19 cellular contexts compared by ENCODE assay signal in the genomic region with DNA sequence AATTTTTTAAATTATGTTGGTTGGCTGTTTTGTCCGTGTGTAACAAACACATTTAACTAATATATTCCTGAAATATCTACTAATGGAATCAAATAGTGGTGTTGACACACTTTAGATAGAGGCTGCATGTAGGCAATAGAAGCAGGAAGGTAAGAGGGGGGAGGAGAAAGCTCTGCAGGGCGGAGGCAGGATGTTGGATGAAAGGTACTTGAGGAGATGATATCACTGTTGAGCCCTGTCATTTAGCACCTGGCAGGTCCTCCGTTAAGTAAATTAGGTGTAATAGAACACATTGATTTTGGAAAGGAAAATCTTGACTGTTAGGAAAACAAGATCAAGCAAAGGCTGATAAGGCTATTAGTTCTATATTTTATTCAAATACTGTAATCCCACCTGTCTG.
DNase-seq lines count a peak whose midpoint lies in the region; ATAC-seq lines count a peak whose summit lies in the region.
"Had no signal": no experiment of that assay in that cellular context is flagged by ENCODE, and none has a peak within 500 bp of the region (broad histone marks: within the 10 kb centered on the region; RNA-seq: fewer than 3 reads in every experiment).

No MANE protein-coding gene starts in this region.

- intact Hi-C loops in head of caudate nucleus (cut with DNase I): no loop called here

- H3K36me3 Mint-ChIP-seq in effector memory CD8-positive, alpha-beta T cell (ENCODE audit: insufficient read depth): peaks cover 2% of the 10 kb centered on the region
- H3K36me3 Mint-ChIP-seq: CD4-positive, CD25-positive, alpha-beta regulatory T cell had no signal

- DNase-seq in NCI-H2107 treated with DMSO at 0.1 percent for 48 hours (lab: John Stamatoyannopoulos, UW; ENCODE audit: unreplicated experiment) (peak; percentile 38), NCI-H2107 (lab: John Stamatoyannopoulos, UW) (no peak), NCI-H345 (lab: John Stamatoyannopoulos, UW) (peak; percentile 47), NCI-H82 (lab: John Stamatoyannopoulos, UW) (peak; percentile 78), hypothalamus (lab: John Stamatoyannopoulos, UW) (no peak), head of caudate nucleus (no peak), NCI-H2081 treated with DMSO at 0.1 percent for 48 hours (lab: John Stamatoyannopoulos, UW) (no peak)
- no peak for DNase-seq in effector memory CD8-positive, alpha-beta T cell
- DNase-seq: Caco-2; CD4-positive, CD25-positive, alpha-beta regulatory T cell; DMS79 treated with DMSO at 0.1 percent for 48 hours; H7; HFFc6; KG1; MV-4-11; NCI-H2081; NCI-H446 had no signal

- H3K4me3 Mint-ChIP-seq in effector memory CD8-positive, alpha-beta T cell: no peak overlapping the region
- H3K4me3 Mint-ChIP-seq: B cell; CD4-positive, CD25-positive, alpha-beta regulatory T cell; HFFc6 had no signal

- H3K27me3 Mint-ChIP-seq in effector memory CD8-positive, alpha-beta T cell: no peaks in the 10 kb centered on the region
- H3K27me3 Mint-ChIP-seq: B cell; CD4-positive, CD25-positive, alpha-beta regulatory T cell had no signal

- peaks cover 0 to 5% of the 10 kb centered on the region in 2 donors for H3K9me3 Mint-ChIP-seq in effector memory CD8-positive, alpha-beta T cell

- H3K4me1 Mint-ChIP-seq in effector memory CD8-positive, alpha-beta T cell (ENCODE audit: low read depth in 2 of 2): no peaks in the 10 kb centered on the region
- H3K4me1 Mint-ChIP-seq: B cell; CD4-positive, CD25-positive, alpha-beta regulatory T cell had no signal

- H3K27ac Mint-ChIP-seq in effector memory CD8-positive, alpha-beta T cell: no peak overlapping the region
- H3K27ac Mint-ChIP-seq: B cell; CD4-positive, CD25-positive, alpha-beta regulatory T cell; HFFc6 had no signal

- ATAC-seq in effector memory CD8-positive, alpha-beta T cell (replicated peaks): no peak
- ATAC-seq: Panc1 had no signal

Comparison
In these comparisons a context has a peak if more than half of its experiments do, and no peak if none do; other contexts are left out.
1. DNase-seq: peak in NCI-H2107 treated with DMSO at 0.1 percent for 48 hours (single experiment), NCI-H345 (single experiment) and NCI-H82 (single experiment); none in NCI-H2107 (single experiment), hypothalamus (0 of 51), effector memory CD8-positive, alpha-beta T cell (0 of 3), head of caudate nucleus (0 of 42) and NCI-H2081 treated with DMSO at 0.1 percent for 48 hours (single experiment).